ENCODE assay signal across 9 cellular contexts in genomic region chr7:21580073-21580521, GRCh38. TPM values are rescaled to one million over a fixed set of nuclear protein-coding genes. Genes with fewer than 3 reads are reported as not detected.
DNase-seq lines count a peak whose midpoint lies in the region; ATAC-seq and TF ChIP-seq lines count a peak whose summit lies in the region.
"Had no signal": no experiment of that assay in that cellular context is flagged by ENCODE, and none has a peak within 500 bp of the region (broad histone marks: within the 10 kb centered on the region; RNA-seq: fewer than 3 reads in every experiment).

No MANE protein-coding gene starts in this region.

- H3K9me3 ChIP-seq in RWPE2 (ENCODE audit: severe bottlenecking): no peaks in the 10 kb centered on the region
- H3K9me3 ChIP-seq in CD4-positive, alpha-beta T cell (ENCODE audit: control insufficient read depth, low read length): no peaks in the 10 kb centered on the region

- no peak overlapping the region for H3K27ac ChIP-seq in RWPE2 (ENCODE audit: poor library complexity, severe bottlenecking)
- no peak overlapping the region for H3K27ac ChIP-seq in CD4-positive, alpha-beta T cell (ENCODE audit: low read depth, low read length)

- H3K9me3 Mint-ChIP-seq in HFFc6 (no peaks in the 10 kb centered on the region; the same call in 1 of the 2 replicates), osteocyte (ENCODE audit: unreplicated experiment) (no peaks in the 10 kb centered on the region)
- H3K9me3 Mint-ChIP-seq in CD4-positive, alpha-beta T cell: peaks cover 5% of the 10 kb centered on the region

- H3K27me3 Mint-ChIP-seq in HFFc6 (ENCODE audit: insufficient read depth): peaks cover 4% of the 10 kb centered on the region
- no peaks in the 10 kb centered on the region for H3K27me3 Mint-ChIP-seq in osteocyte (ENCODE audit: unreplicated experiment)
- H3K27me3 Mint-ChIP-seq in CD4-positive, alpha-beta T cell: peaks cover 4% of the 10 kb centered on the region

- peak overlapping the region; percentile 62 for H3K27ac Mint-ChIP-seq in HFFc6
- no peak overlapping the region for H3K27ac Mint-ChIP-seq in osteocyte (ENCODE audit: unreplicated experiment)
- no peak overlapping the region for H3K27ac Mint-ChIP-seq in CD4-positive, alpha-beta T cell

- H3K4me1 ChIP-seq in RWPE2 (ENCODE audit: insufficient read depth, poor library complexity, severe bottlenecking): peaks cover 14% of the 10 kb centered on the region

- H3K27me3 ChIP-seq in RWPE2 (ENCODE audit: insufficient read depth, poor library complexity, severe bottlenecking): no peaks in the 10 kb centered on the region
- no peaks in the 10 kb centered on the region for H3K27me3 ChIP-seq in CD4-positive, alpha-beta T cell (ENCODE audit: control insufficient read depth, insufficient read depth, low read length)

- intact Hi-C loops in CD4-positive, alpha-beta T cell (cut with DNase I, micrococcal nuclease): no loop called here

- H3K4me3 Mint-ChIP-seq in HFFc6 (peak overlapping the region; percentile 53), osteocyte (ENCODE audit: unreplicated experiment) (no peak overlapping the region)
- H3K4me3 Mint-ChIP-seq in CD4-positive, alpha-beta T cell: no peak overlapping the region

- H3K4me1 Mint-ChIP-seq in HFFc6 (ENCODE audit: low read depth) (peaks cover 14% of the 10 kb centered on the region), osteocyte (ENCODE audit: unreplicated experiment) (no peaks in the 10 kb centered on the region)
- no peaks in the 10 kb centered on the region for H3K4me1 Mint-ChIP-seq in CD4-positive, alpha-beta T cell (ENCODE audit: low read depth)

- H3K4me3 ChIP-seq in RWPE2 (ENCODE audit: severe bottlenecking): no peak overlapping the region

- ATAC-seq in RWPE2 (ENCODE audit: low read depth): peak; percentile 96
- no peak for ATAC-seq in CD4-positive, alpha-beta T cell (ENCODE audit: poor library complexity)

- POLR2A ChIA-PET in CD4-positive, alpha-beta T cell (lab: Charles Lee): no interaction called here

- no peak for TF ChIP-seq CTCF in HFFc6 (IDR thresholded peaks at IDR 0.05)
- TF ChIP-seq CTCF in RWPE2 (IDR thresholded peaks at IDR 0.05; ENCODE audit: poor library complexity, severe bottlenecking): no peak
- TF ChIP-seq CTCF in osteocyte (IDR thresholded peaks at IDR 0.05): no peak
- no peak for TF ChIP-seq CTCF in CD4-positive, alpha-beta T cell (IDR thresholded peaks at IDR 0.05)

- H3K36me3 Mint-ChIP-seq in HFFc6 (ENCODE audit: low read depth) (no peaks in the 10 kb centered on the region), osteocyte (ENCODE audit: unreplicated experiment) (no peaks in the 10 kb centered on the region)
- H3K36me3 Mint-ChIP-seq in CD4-positive, alpha-beta T cell (ENCODE audit: low read depth): no peaks in the 10 kb centered on the region

- peak; percentile 24 for DNase-seq in DMS 273 treated with DMSO at 0.1 percent for 48 hours (lab: John Stamatoyannopoulos, UW)
- peak; percentile 66 for DNase-seq in HFFc6
- DNase-seq in RWPE2 (ENCODE audit: low spot score): no peak
- DNase-seq in kidney tubule cell (ENCODE audit: low spot score): peak; percentile 50
- no peak for DNase-seq in osteocyte (ENCODE audit: extremely low spot score, unreplicated experiment)
- DNase-seq in AML-193 (lab: John Stamatoyannopoulos, UW): no peak
- no peak for DNase-seq in CD4-positive, alpha-beta T cell
- DNase-seq in activated CD8-positive, alpha-beta memory T cell treated with anti-CD3 and anti-CD28 coated beads, Interleukin-2, amount 50 U/mL, for 4 hours: no peak
- DNase-seq: activated T-cell treated with anti-CD3 and anti-CD28 coated beads, Interleukin-2, amount 50 U/mL, for 1 hour had no signal

- H3K36me3 ChIP-seq in RWPE2 (ENCODE audit: low read depth): no peaks in the 10 kb centered on the region

- CTCF ChIA-PET in CD4-positive, alpha-beta T cell (lab: Charles Lee): no interaction called here

RNA-seq across cellular contexts. Expression of gene DNAH11, which starts 37.3 kb away (rescaled TPM):
- total RNA-seq in HFFc6 (2021; fragmentation: NEBNext Ultra II Directional; extraction: Animal tissue kit (Norgen Biotek cat#: 25700)): 1 to 10 TPM; 1.2 to 2.4 (median 2.1) TPM
- total RNA-seq in osteocyte: not detected in 2 replicates
- under 1 TPM in 1 of 2 experiments, not detected in 1; 0.11 TPM for total RNA-seq in CD4-positive, alpha-beta T cell

Comparison
In these comparisons a context has a peak if more than half of its experiments do, and no peak if none do; other contexts are left out.
1. DNase-seq: peak in DMS 273 treated with DMSO at 0.1 percent for 48 hours (single experiment), HFFc6 (single experiment) and kidney tubule cell (single experiment); none in RWPE2 (single experiment), osteocyte (single experiment), AML-193 (0 of 2), CD4-positive, alpha-beta T cell (0 of 10) and activated CD8-positive, alpha-beta memory T cell treated with anti-CD3 and anti-CD28 coated beads, Interleukin-2, amount 50 U/mL, for 4 hours (single experiment).